In the genomic region with DNA sequence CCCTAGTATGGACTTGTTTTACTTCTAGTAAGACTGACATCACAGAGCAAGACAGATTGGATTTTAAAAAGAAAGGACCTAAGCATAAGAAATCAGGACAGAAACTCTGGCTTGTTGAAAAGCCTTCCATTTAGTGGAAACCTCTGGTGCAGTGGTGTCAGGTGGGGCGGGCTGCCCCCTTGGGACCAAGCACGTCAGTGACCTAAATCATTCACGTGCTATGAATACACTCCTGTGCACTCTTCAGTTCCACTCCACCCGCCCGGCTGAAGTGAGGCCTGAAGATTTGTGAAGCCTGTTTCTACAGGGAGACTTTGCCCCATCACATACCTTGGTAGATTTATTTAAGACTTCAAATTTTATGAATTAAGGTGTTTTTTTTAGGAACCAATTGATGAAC, we compare ENCODE assay signal across 1 cellular context.
TF ChIP-seq lines count a peak whose summit lies in the region.

No MANE protein-coding gene starts in this region.

TF ChIP-seq in GM23338, 12 proteins besides CTCF, POLR2A, EP300 and RAD21 (continued from another document):
- TF ChIP-seq, protein P1, sequence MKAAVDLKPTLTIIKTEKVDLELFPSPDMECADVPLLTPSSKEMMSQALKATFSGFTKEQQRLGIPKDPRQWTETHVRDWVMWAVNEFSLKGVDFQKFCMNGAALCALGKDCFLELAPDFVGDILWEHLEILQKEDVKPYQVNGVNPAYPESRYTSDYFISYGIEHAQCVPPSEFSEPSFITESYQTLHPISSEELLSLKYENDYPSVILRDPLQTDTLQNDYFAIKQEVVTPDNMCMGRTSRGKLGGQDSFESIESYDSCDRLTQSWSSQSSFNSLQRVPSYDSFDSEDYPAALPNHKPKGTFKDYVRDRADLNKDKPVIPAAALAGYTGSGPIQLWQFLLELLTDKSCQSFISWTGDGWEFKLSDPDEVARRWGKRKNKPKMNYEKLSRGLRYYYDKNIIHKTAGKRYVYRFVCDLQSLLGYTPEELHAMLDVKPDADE (IDR thresholded peaks at IDR 0.05): no peak
- TF ChIP-seq ZNF331 (CRISPR knock-in tag; IDR thresholded peaks at IDR 0.05; ENCODE audit: low read depth): no peak
- TF ChIP-seq NANOG (IDR thresholded peaks at IDR 0.05; ENCODE audit: borderline replicate concordance): no peak
- no peak for TF ChIP-seq CREB1 (CRISPR knock-in tag; IDR thresholded peaks at IDR 0.05; ENCODE audit: low read depth)
- TF ChIP-seq EZH2 (IDR thresholded peaks at IDR 0.05; ENCODE audit: low read depth, unreplicated experiment): no peak
- TF ChIP-seq REST (IDR thresholded peaks at IDR 0.05; ENCODE audit: unreplicated experiment): no peak
- TF ChIP-seq ZNF114 (CRISPR knock-in tag; IDR thresholded peaks at IDR 0.05): no peak
- no peak for TF ChIP-seq EZH2phosphoT487 (IDR thresholded peaks at IDR 0.05; ENCODE audit: unreplicated experiment)
- TF ChIP-seq POLR2AphosphoS5 (IDR thresholded peaks at IDR 0.05; ENCODE audit: low read depth): no peak
